24 cellular contexts compared by ENCODE assay signal in genomic region chr13:110097013-110097412, GRCh38.
"Had no signal": no experiment of that assay in that cellular context is flagged by ENCODE, and none has a peak within 500 bp of the region (broad histone marks: within the 10 kb centered on the region; RNA-seq: fewer than 3 reads in every experiment).

No MANE protein-coding gene starts in this region.

- H3K4me3 Mint-ChIP-seq: activated CD4-positive, alpha-beta T cell treated with anti-CD3 and anti-CD28 coated beads, Interleukin-2, amount 10 ng/mL, durations not matched to agents 24 days and 14 days; activated CD8-positive, alpha-beta T cell treated with anti-CD3 and anti-CD28 coated beads, Interleukin-2, amount 10 ng/mL, durations not matched to agents 7 days and 5 days; activated naive CD4-positive, alpha-beta T cell treated with anti-CD3 and anti-CD28 coated beads, Interleukin-2, amount 50 U/mL, for 24 hours; mesothelial cell of epicardium; natural killer cell treated with Interleukin-12 subunit alpha and Interleukin-12 subunit beta and Interleukin-15 and Interleukin-18, amount 100 ng/mL, for 72 hours; stimulated activated memory B cell treated with anti-CD40 and anti-IgM and Interleukin-4, amounts not matched to agents 10 μg/mL and 1 μg/mL and 100 μg/mL, for 72 hours had no signal

- FAIRE-seq: endothelial cell of umbilical vein, islet of Langerhans, pancreas had no signal

- ATAC-seq: activated CD8-positive, alpha-beta T cell treated with anti-CD3 and anti-CD28 coated beads, Interleukin-2, amount 10 ng/mL, durations not matched to agents 7 days and 5 days; left lobe of liver; natural killer cell treated with Interleukin-12 subunit alpha and Interleukin-12 subunit beta and Interleukin-15 and Interleukin-18, amount 100 ng/mL, for 72 hours; pancreas; sciatic nerve; stimulated activated memory B cell treated with anti-CD40 and anti-IgM and Interleukin-4, amounts not matched to agents 10 μg/mL and 1 μg/mL and 100 μg/mL, for 72 hours had no signal

- DNase-seq: activated CD4-positive, alpha-beta T cell treated with anti-CD3 and anti-CD28 coated beads, Interleukin-2, amount 10 ng/mL, durations not matched to agents 24 days and 14 days; activated CD4-positive, CD25-positive, alpha-beta regulatory T cell; activated CD8-positive, alpha-beta T cell treated with anti-CD3 and anti-CD28 coated beads, Interleukin-2, amount 10 ng/mL, durations not matched to agents 7 days and 5 days; activated gamma-delta T cell; activated T-cell treated with anti-CD3 and anti-CD28 coated beads, Interleukin-2, amount 50 U/mL, for 48 hours; dermis blood vessel endothelial cell; effector memory CD4-positive, alpha-beta T cell; pancreas; spleen; stimulated activated CD4-positive, alpha-beta T cell treated with anti-CD3 and anti-CD28 coated beads, Interleukin-4, amount 100 ng/mL, for 4 hours; T1000; testis; upper lobe of left lung had no signal

- H3K4me3 ChIP-seq: ascending aorta, lung, pancreas, spleen, testis, upper lobe of left lung had no signal

- H3K36me3 ChIP-seq: ascending aorta, neutrophil, pancreas, spleen, upper lobe of left lung had no signal

- H3K4me1 ChIP-seq: ascending aorta, spleen, testis had no signal

- H3K36me3 Mint-ChIP-seq: activated naive CD4-positive, alpha-beta T cell treated with anti-CD3 and anti-CD28 coated beads, Interleukin-2, amount 50 U/mL, for 24 hours; stimulated activated memory B cell treated with anti-CD40 and anti-IgM and Interleukin-4, amounts not matched to agents 10 μg/mL and 1 μg/mL and 100 μg/mL, for 72 hours had no signal

- H3K27me3 ChIP-seq: ascending aorta, neutrophil, pancreas, spleen, testis, upper lobe of left lung had no signal

- H3K27me3 Mint-ChIP-seq: activated CD4-positive, alpha-beta T cell treated with anti-CD3 and anti-CD28 coated beads, Interleukin-2, amount 10 ng/mL, durations not matched to agents 24 days and 14 days; stimulated activated memory B cell treated with anti-CD40 and anti-IgM and Interleukin-4, amounts not matched to agents 10 μg/mL and 1 μg/mL and 100 μg/mL, for 72 hours had no signal

- H3K4me1 Mint-ChIP-seq: activated naive CD4-positive, alpha-beta T cell treated with anti-CD3 and anti-CD28 coated beads, Interleukin-2, amount 50 U/mL, for 24 hours; stimulated activated memory B cell treated with anti-CD40 and anti-IgM and Interleukin-4, amounts not matched to agents 10 μg/mL and 1 μg/mL and 100 μg/mL, for 72 hours had no signal

- H3K27ac ChIP-seq: ascending aorta, neutrophil, spleen, testis, upper lobe of left lung had no signal

- H3K27ac Mint-ChIP-seq: activated CD4-positive, alpha-beta T cell treated with anti-CD3 and anti-CD28 coated beads, Interleukin-2, amount 10 ng/mL, durations not matched to agents 24 days and 14 days; activated CD8-positive, alpha-beta T cell treated with anti-CD3 and anti-CD28 coated beads, Interleukin-2, amount 10 ng/mL, durations not matched to agents 7 days and 5 days; activated naive CD4-positive, alpha-beta T cell treated with anti-CD3 and anti-CD28 coated beads, Interleukin-2, amount 50 U/mL, for 24 hours; mesothelial cell of epicardium; natural killer cell treated with Interleukin-12 subunit alpha and Interleukin-12 subunit beta and Interleukin-15 and Interleukin-18, amount 100 ng/mL, for 72 hours; stimulated activated memory B cell treated with anti-CD40 and anti-IgM and Interleukin-4, amounts not matched to agents 10 μg/mL and 1 μg/mL and 100 μg/mL, for 72 hours had no signal

- H3K9me3 ChIP-seq: neutrophil, testis had no signal
